In genomic region chr1:119492763-119493162, GRCh38 we compare ENCODE assay signal across 32 cellular contexts. TPM values are rescaled to one million over a fixed set of nuclear protein-coding genes. Genes with fewer than 3 reads are reported as not detected.
"Had no signal": no experiment of that assay in that cellular context is flagged by ENCODE, and none has a peak within 500 bp of the region (broad histone marks: within the 10 kb centered on the region; RNA-seq: fewer than 3 reads in every experiment).

No MANE protein-coding gene starts in this region.

- H3K4me1 ChIP-seq: lower lobe of right lung, pancreas, prostate gland, sigmoid colon, tibial nerve, upper lobe of left lung, vagina had no signal

- H3K27ac ChIP-seq: hepatocyte, lower lobe of right lung, pancreas, prostate gland, sigmoid colon, tibial nerve, upper lobe of left lung, vagina had no signal

- H3K36me3 ChIP-seq: lower lobe of right lung, pancreas, prostate gland, sigmoid colon, tibial nerve, upper lobe of left lung, vagina had no signal

- DNase-seq: islet precursor cell; left ventricle myocardium superior; lower lobe of right lung; mammary epithelial cell; mesenchymal stem cell; naive thymus-derived CD8-positive, alpha-beta T cell; nucleus accumbens; pancreas; posterior cingulate gyrus; retina; right cardiac atrium; sigmoid colon; stimulated activated CD4-positive, alpha-beta T cell treated with anti-CD3 and anti-CD28 coated beads, Interleukin-1b, Interleukin-23, amount 100 ng/mL, for 48 hours; stimulated activated CD4-positive, alpha-beta T cell treated with anti-CD3 and anti-CD28 coated beads, Interleukin-2, amount 100 ng/mL, for 48 hours; stimulated activated CD4-positive, alpha-beta T cell treated with anti-CD3 and anti-CD28 coated beads, Interleukin-4, amount 100 ng/mL, for 4 hours; stimulated activated CD8-positive, alpha-beta memory T cell treated with anti-CD3 and anti-CD28 coated beads, Interleukin-4, amount 100 ng/mL, for 48 hours; stimulated activated naive CD4-positive, alpha-beta T cell treated with Interleukin-2 at 50 U/mL for 16 hours; stimulated activated naive CD8-positive, alpha-beta T cell treated with anti-CD3 and anti-CD28 coated beads, Interleukin-15, amount 100 ng/mL, for 72 hours; substantia nigra; upper lobe of left lung had no signal

- H3K9me3 ChIP-seq: lower lobe of right lung, pancreas, prostate gland, upper lobe of left lung, vagina had no signal

- FAIRE-seq: pancreas had no signal

- H3K27me3 ChIP-seq: hepatocyte, pancreas, tibial nerve, upper lobe of left lung, vagina had no signal

- H3K79me2 ChIP-seq: hepatocyte had no signal

- ATAC-seq: left ventricle myocardium superior; lower lobe of right lung; naive thymus-derived CD8-positive, alpha-beta T cell; pancreas; right cardiac atrium; stimulated activated memory B cell treated with anti-CD40 and anti-IgM and Interleukin-4, amounts not matched to agents 10 μg/mL and 1 μg/mL and 100 μg/mL, for 72 hours; stimulated activated naive CD8-positive, alpha-beta T cell treated with anti-CD3 and anti-CD28 coated beads, Interleukin-15, amount 100 ng/mL, for 72 hours had no signal

- H2AFZ ChIP-seq: hepatocyte had no signal

- H3K4me3 ChIP-seq: hepatocyte, lower lobe of right lung, pancreas, prostate gland, sigmoid colon, smooth muscle cell, tibial nerve, upper lobe of left lung, vagina had no signal

- H3K4me2 ChIP-seq: hepatocyte, smooth muscle cell had no signal

RNA-seq across cellular contexts. Expression of gene HSD3B1, which starts 14.2 kb away (rescaled TPM):
- total RNA-seq: kidney epithelial cell; left ventricle myocardium superior; lower lobe of right lung; mucosa of gallbladder; naive thymus-derived CD8-positive, alpha-beta T cell; neural crest cell; osteoblast; pancreas; prostate gland; right cardiac atrium; sigmoid colon; temporal lobe; tibial nerve; upper lobe of left lung; urinary bladder; vagina had no signal
- polyA plus RNA-seq: naive thymus-derived CD8-positive, alpha-beta T cell; pancreas; right cardiac atrium; urinary bladder had no signal
